Comparison of ENCODE assay signal across 16 cellular contexts in genomic region chr1:180040034-180040433, GRCh38.
DNase-seq lines count a peak whose midpoint lies in the region; ATAC-seq and TF ChIP-seq lines count a peak whose summit lies in the region.
"Had no signal": no experiment of that assay in that cellular context is flagged by ENCODE, and none has a peak within 500 bp of the region (broad histone marks: within the 10 kb centered on the region; RNA-seq: fewer than 3 reads in every experiment).

No MANE protein-coding gene starts in this region.

- H3K36me3 ChIP-seq in BJ (ENCODE audit: control insufficient read depth, insufficient read depth, low read length) (peaks cover 1% of the 10 kb centered on the region; the same call in 1 of the 2 replicates), mesenchymal stem cell (ENCODE audit: control insufficient read depth in 1 of 2, insufficient read depth in 2 of 2, low read depth in 1 of 2, low read length in 2 of 2) (peaks cover 10 to 73% of the 10 kb centered on the region in 2 experiments)

- H2AFZ ChIP-seq in mesenchymal stem cell (ENCODE audit: low read depth, low read length): no peak overlapping the region

- H3K27ac ChIP-seq in mesenchymal stem cell (ENCODE audit: low read length, poor library complexity, severe bottlenecking): no peak overlapping the region
- no peak overlapping the region for H3K27ac ChIP-seq in coronary artery
- H3K27ac ChIP-seq: VCaP had no signal

- peak; percentile 30 for DNase-seq in BJ (ENCODE audit: low read depth)
- DNase-seq in LHCN-M2 (ENCODE audit: low read depth): peak; percentile 86
- DNase-seq in chondrocyte (ENCODE audit: low spot score): no peak
- DNase-seq in mesenchymal stem cell: peak; percentile 36
- no peak for DNase-seq in HPDE6-E6E7 (ENCODE audit: extremely low spot score)
- DNase-seq in HT-29 (ENCODE audit: low spot score): no peak
- no peak for DNase-seq in coronary artery (ENCODE audit: low spot score)
- DNase-seq: effector CD4-positive, alpha-beta T cell; NCI-H1105; NCI-H526; occipital lobe had no signal

- H3K79me1 ChIP-seq in mesenchymal stem cell (replicated peaks; ENCODE audit: low read length, poor library complexity, severe bottlenecking): peaks cover 1% of the 10 kb centered on the region

- H3K14ac ChIP-seq in mesenchymal stem cell (ENCODE audit: low read length in 2 of 2): no peak overlapping the region

- H3K4ac ChIP-seq in mesenchymal stem cell (ENCODE audit: low read depth in 1 of 2, low read length in 2 of 2): no peak overlapping the region

- no peak for ATAC-seq in GM18520 (IDR thresholded peaks at IDR 0.05; ENCODE audit: unreplicated experiment)
- ATAC-seq: Right ventricle myocardium inferior; stimulated activated memory B cell treated with anti-CD40 and anti-IgM and Interleukin-4, amounts not matched to agents 10 μg/mL and 1 μg/mL and 100 μg/mL, for 72 hours had no signal

- H2BK5ac ChIP-seq in mesenchymal stem cell (ENCODE audit: low read depth, low read length, poor library complexity, severe bottlenecking): no peak overlapping the region

- H3K9me3 Mint-ChIP-seq in chondrocyte (ENCODE audit: low read depth): no peaks in the 10 kb centered on the region
- H3K9me3 Mint-ChIP-seq: memory B cell; stimulated activated memory B cell treated with anti-CD40 and anti-IgM and Interleukin-4, amounts not matched to agents 10 μg/mL and 1 μg/mL and 100 μg/mL, for 72 hours had no signal

- H2BK12ac ChIP-seq in mesenchymal stem cell (ENCODE audit: low read length in 2 of 2): no peak overlapping the region

- no peaks in the 10 kb centered on the region for H3K9me3 ChIP-seq in mesenchymal stem cell (ENCODE audit: control insufficient read depth, low read length)

- H4K8ac ChIP-seq in mesenchymal stem cell (ENCODE audit: low read length): no peak overlapping the region

- peak overlapping the region; percentile 61 for H3K27ac Mint-ChIP-seq in chondrocyte (ENCODE audit: unreplicated experiment)
- H3K27ac Mint-ChIP-seq: stimulated activated memory B cell treated with anti-CD40 and anti-IgM and Interleukin-4, amounts not matched to agents 10 μg/mL and 1 μg/mL and 100 μg/mL, for 72 hours had no signal

- no peak overlapping the region for H3K4me2 ChIP-seq in mesenchymal stem cell (ENCODE audit: low read length, poor library complexity, severe bottlenecking)

- no peak overlapping the region for H3K23ac ChIP-seq in mesenchymal stem cell (ENCODE audit: low read length in 2 of 2)

- H3K18ac ChIP-seq in mesenchymal stem cell (ENCODE audit: low read depth in 1 of 2, low read length in 2 of 2): no peak overlapping the region

- H3K9ac ChIP-seq in mesenchymal stem cell (ENCODE audit: low read length): peak overlapping the region; percentile 13

- no peaks in the 10 kb centered on the region for H3K27me3 Mint-ChIP-seq in chondrocyte (ENCODE audit: low read depth)
- H3K27me3 Mint-ChIP-seq: memory B cell; stimulated activated memory B cell treated with anti-CD40 and anti-IgM and Interleukin-4, amounts not matched to agents 10 μg/mL and 1 μg/mL and 100 μg/mL, for 72 hours had no signal

- peaks cover 2% of the 10 kb centered on the region for H3K4me1 ChIP-seq in mesenchymal stem cell (ENCODE audit: control insufficient read depth, insufficient read depth, low read depth, low read length)

- CTCF ChIA-PET in BJ (lab: Yijun Ruan, JAX): no interaction called here

- TF ChIP-seq CTCF in BJ (IDR thresholded peaks at IDR 0.05; ENCODE audit: insufficient read depth, low read depth, low read length): no peak
- TF ChIP-seq CTCF in chondrocyte (IDR thresholded peaks at IDR 0.05): no peak
- no peak for TF ChIP-seq CTCF in coronary artery (IDR thresholded peaks at IDR 0.05)

- POLR2A ChIA-PET in BJ (lab: Charles Lee): no interaction called here

- no peak overlapping the region for H2AK5ac ChIP-seq in mesenchymal stem cell (ENCODE audit: low read length, severe bottlenecking)

- H3K4me1 Mint-ChIP-seq in chondrocyte (ENCODE audit: low read depth): peaks cover 13% of the 10 kb centered on the region
- H3K4me1 Mint-ChIP-seq: memory B cell; stimulated activated memory B cell treated with anti-CD40 and anti-IgM and Interleukin-4, amounts not matched to agents 10 μg/mL and 1 μg/mL and 100 μg/mL, for 72 hours had no signal

- no peak overlapping the region for H4K91ac ChIP-seq in mesenchymal stem cell (ENCODE audit: low read length)

- WGBS in mesenchymal stem cell: 71% methylated on average over 3 of the region's 3 CpGs

- no peaks in the 10 kb centered on the region for H3K27me3 ChIP-seq in BJ (ENCODE audit: control insufficient read depth, insufficient read depth, low read length)
- H3K27me3 ChIP-seq in mesenchymal stem cell (ENCODE audit: control insufficient read depth in 1 of 2, insufficient read depth in 1 of 2, low read length in 2 of 2): no peaks in the 10 kb centered on the region

- no peak overlapping the region for H2BK15ac ChIP-seq in mesenchymal stem cell (ENCODE audit: low read depth, poor library complexity, severe bottlenecking)

- no peak overlapping the region for H2BK120ac ChIP-seq in mesenchymal stem cell (ENCODE audit: low read depth, low read length)

- no peak overlapping the region for H3K4me3 ChIP-seq in BJ (ENCODE audit: low read depth, low read length)
- H3K4me3 ChIP-seq in mesenchymal stem cell (ENCODE audit: insufficient read depth in 1 of 2, low read depth in 1 of 2, low read length in 2 of 2): no peak overlapping the region
- no peak overlapping the region for H3K4me3 ChIP-seq in coronary artery

- peaks cover 27% of the 10 kb centered on the region for H3K36me3 Mint-ChIP-seq in chondrocyte (ENCODE audit: low read depth)

- no peak overlapping the region for H3K4me3 Mint-ChIP-seq in chondrocyte (ENCODE audit: unreplicated experiment)
- H3K4me3 Mint-ChIP-seq: memory B cell; stimulated activated memory B cell treated with anti-CD40 and anti-IgM and Interleukin-4, amounts not matched to agents 10 μg/mL and 1 μg/mL and 100 μg/mL, for 72 hours had no signal

Comparison
In these comparisons a context has a peak if more than half of its experiments do, and no peak if none do; other contexts are left out.
1. DNase-seq: peak in BJ (single experiment), LHCN-M2 (single experiment) and mesenchymal stem cell (single experiment); none in chondrocyte (single experiment), HPDE6-E6E7 (single experiment), HT-29 (single experiment) and coronary artery (single experiment).